Comparison of ENCODE assay signal across 32 cellular contexts in genomic region chr20:8492182-8492581, GRCh38.
"Had no signal": no experiment of that assay in that cellular context is flagged by ENCODE, and none has a peak within 500 bp of the region (broad histone marks: within the 10 kb centered on the region; RNA-seq: fewer than 3 reads in every experiment).

No MANE protein-coding gene starts in this region.

- H3K4me3 ChIP-seq: adrenal gland, body of pancreas, heart left ventricle, ovary, sigmoid colon, thyroid gland, upper lobe of right lung had no signal

- H3K27me3 ChIP-seq: adrenal gland, body of pancreas, heart left ventricle, ovary, sigmoid colon, thyroid gland, upper lobe of right lung had no signal

- DNase-seq: activated CD4-positive, alpha-beta T cell treated with anti-CD3 and anti-CD28 coated beads for 48 hours; activated CD4-positive, alpha-beta T cell treated with anti-CD3 and anti-CD28 coated beads, Interleukin-2, amount 50 U/mL, for 48 hours; activated CD4-positive, CD25-positive, alpha-beta regulatory T cell; activated CD8-positive, alpha-beta memory T cell treated with anti-CD3 and anti-CD28 coated beads for 24 hours; activated effector memory CD4-positive, alpha-beta T cell treated with Interleukin-2 at 50 U/mL for 16 hours; activated naive CD4-positive, alpha-beta T cell treated with Interleukin-2 at 50 U/mL for 16 hours; adrenal gland; aorta; body of pancreas; effector CD8-positive, alpha-beta T cell; erythroblast; foreskin fibroblast; heart left ventricle; hypothalamus; immature natural killer cell; kidney; left colon; mammary epithelial cell; naive thymus-derived CD4-positive, alpha-beta T cell; ovary; retina; sigmoid colon; small intestine; stimulated activated CD4-positive, alpha-beta T cell treated with anti-CD3 and anti-CD28 coated beads, Interleukin-4, amount 100 ng/mL, for 24 hours; substantia nigra; thyroid gland; upper lobe of right lung had no signal

- H3K9me3 Mint-ChIP-seq: immature natural killer cell; mesothelial cell of epicardium; stimulated activated effector memory CD8-positive, alpha-beta T cell treated with anti-CD3 and anti-CD28 coated beads, Interleukin-12 subunit alpha, Interleukin-12 subunit beta, amount 100 ng/mL, for 72 hours; stimulated activated naive CD8-positive, alpha-beta T cell treated with anti-CD3 and anti-CD28 coated beads, Interleukin-15, Interleukin-2, amounts not matched to agents 100 ng/mL and 50 ng/mL, for 24 hours had no signal

- H3K27ac Mint-ChIP-seq: activated naive CD8-positive, alpha-beta T cell; immature natural killer cell; mesothelial cell of epicardium; naive thymus-derived CD4-positive, alpha-beta T cell; progenitor cell of endocrine pancreas; stimulated activated effector memory CD8-positive, alpha-beta T cell treated with anti-CD3 and anti-CD28 coated beads, Interleukin-12 subunit alpha, Interleukin-12 subunit beta, amount 100 ng/mL, for 72 hours; stimulated activated naive CD8-positive, alpha-beta T cell treated with anti-CD3 and anti-CD28 coated beads, Interleukin-15, Interleukin-2, amounts not matched to agents 100 ng/mL and 50 ng/mL, for 24 hours had no signal

- H3K9me3 ChIP-seq: adrenal gland, body of pancreas, heart left ventricle, ovary, sigmoid colon, thyroid gland, upper lobe of right lung had no signal

- H3K36me3 ChIP-seq: adrenal gland, heart left ventricle, ovary, sigmoid colon, thyroid gland, upper lobe of right lung had no signal

- H3K4me1 ChIP-seq: thyroid gland, upper lobe of right lung had no signal

- ATAC-seq: body of pancreas; heart left ventricle; left colon; naive thymus-derived CD4-positive, alpha-beta T cell; stimulated activated effector memory CD8-positive, alpha-beta T cell treated with anti-CD3 and anti-CD28 coated beads, Interleukin-12 subunit alpha, Interleukin-12 subunit beta, amount 100 ng/mL, for 72 hours; upper lobe of right lung had no signal

- H3K27me3 Mint-ChIP-seq: activated naive CD8-positive, alpha-beta T cell; naive thymus-derived CD4-positive, alpha-beta T cell; progenitor cell of endocrine pancreas; stimulated activated naive CD8-positive, alpha-beta T cell treated with anti-CD3 and anti-CD28 coated beads, Interleukin-15, Interleukin-2, amounts not matched to agents 100 ng/mL and 50 ng/mL, for 24 hours had no signal

- H3K36me3 Mint-ChIP-seq: activated naive CD8-positive, alpha-beta T cell; immature natural killer cell; mesothelial cell of epicardium; naive thymus-derived CD4-positive, alpha-beta T cell; stimulated activated effector memory CD8-positive, alpha-beta T cell treated with anti-CD3 and anti-CD28 coated beads, Interleukin-12 subunit alpha, Interleukin-12 subunit beta, amount 100 ng/mL, for 72 hours had no signal

- H3K27ac ChIP-seq: adrenal gland, body of pancreas, heart left ventricle, ovary, sigmoid colon, thyroid gland, upper lobe of right lung had no signal

- H3K4me3 Mint-ChIP-seq: activated naive CD8-positive, alpha-beta T cell; immature natural killer cell; mesothelial cell of epicardium; naive thymus-derived CD4-positive, alpha-beta T cell; stimulated activated effector memory CD8-positive, alpha-beta T cell treated with anti-CD3 and anti-CD28 coated beads, Interleukin-12 subunit alpha, Interleukin-12 subunit beta, amount 100 ng/mL, for 72 hours; stimulated activated naive CD8-positive, alpha-beta T cell treated with anti-CD3 and anti-CD28 coated beads, Interleukin-15, Interleukin-2, amounts not matched to agents 100 ng/mL and 50 ng/mL, for 24 hours had no signal
